32 cellular contexts compared by ENCODE assay signal in the genomic region with DNA sequence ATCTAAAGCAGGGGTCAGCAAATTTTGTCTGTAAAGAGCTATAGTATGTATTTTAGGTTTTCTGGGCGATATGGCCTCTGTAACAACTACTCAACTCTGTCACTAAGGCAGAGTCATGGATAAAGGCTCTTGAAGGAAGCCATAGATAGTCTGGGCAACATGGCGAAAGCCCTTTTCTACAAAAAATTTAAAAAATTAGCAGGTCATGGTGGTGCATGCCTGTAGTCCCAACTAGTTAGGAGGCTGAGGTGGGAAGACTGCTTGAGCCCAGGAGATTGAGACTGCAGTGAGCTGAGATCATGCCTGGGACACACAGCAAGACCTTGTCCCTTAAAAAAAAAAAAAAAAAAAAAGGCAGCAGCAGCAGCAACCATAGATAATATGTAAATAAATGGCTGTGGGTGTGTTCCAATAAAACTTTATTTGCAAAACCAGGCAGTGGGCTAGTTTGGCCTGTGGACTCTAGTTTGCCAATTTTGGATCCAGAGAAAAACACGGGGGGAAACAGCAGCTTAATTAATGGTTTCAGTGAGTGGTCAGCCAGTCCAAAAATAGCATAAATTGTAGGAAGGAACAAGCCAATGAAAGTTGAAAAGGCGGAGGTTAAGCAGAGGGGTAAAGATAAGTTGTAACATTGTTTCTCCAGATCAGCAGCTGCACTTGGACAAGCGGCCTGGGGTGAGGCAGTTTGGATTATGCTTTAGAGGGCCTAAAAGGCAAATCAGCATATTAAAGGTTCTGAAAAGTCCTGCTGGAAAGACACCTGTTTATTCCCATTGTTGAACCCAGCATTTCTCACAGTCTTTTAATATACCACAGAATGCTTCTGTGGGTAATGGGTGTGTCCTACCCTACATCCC.
DNase-seq lines count a peak whose midpoint lies in the region; ATAC-seq, FAIRE-seq and TF ChIP-seq lines count a peak whose summit lies in the region.
"Had no signal": no experiment of that assay in that cellular context is flagged by ENCODE, and none has a peak within 500 bp of the region (broad histone marks: within the 10 kb centered on the region; RNA-seq: fewer than 3 reads in every experiment).

No MANE protein-coding gene starts in this region.

- no peak overlapping the region for H3K56ac ChIP-seq in H9 (ENCODE audit: insufficient read length, low read depth, low read length)

- peak overlapping the region; percentile 60 to 95 (median 65); a peak in 6 of 7 replicates for H3K27ac Mint-ChIP-seq in H9
- no peak overlapping the region for H3K27ac Mint-ChIP-seq in activated naive CD4-positive, alpha-beta T cell treated with anti-CD3 and anti-CD28 coated beads, Interleukin-2, amount 50 U/mL, for 72 hours
- H3K27ac Mint-ChIP-seq: activated CD8-positive, alpha-beta T cell treated with anti-CD3 and anti-CD28 coated beads, Interleukin-2, amount 10 ng/mL, durations not matched to agents 7 days and 5 days; activated naive CD4-positive, alpha-beta T cell treated with anti-CD3 and anti-CD28 coated beads, Interleukin-2, amount 50 U/mL, for 24 hours; effector memory CD8-positive, alpha-beta T cell had no signal

- H4K5ac ChIP-seq in H9 (ENCODE audit: insufficient read length, low read depth, low read length) = no peak overlapping the region

- peaks cover 2% of the 10 kb centered on the region; the same call in 1 of the 2 replicates for H3K4me1 ChIP-seq in H9 (ENCODE audit: insufficient read depth, low read length)
- H3K4me1 ChIP-seq in HepG2 (ENCODE audit: insufficient read depth, low read length) = peaks cover 29% of the 10 kb centered on the region
- H3K4me1 ChIP-seq in trophoblast cell (ENCODE audit: control insufficient read depth in 1 of 2, insufficient read depth in 2 of 2, low read length in 2 of 2) = peaks cover 0 to 6% of the 10 kb centered on the region in 2 experiments
- no peaks in the 10 kb centered on the region for H3K4me1 ChIP-seq in GM23248 (ENCODE audit: insufficient read depth)

- no peak overlapping the region for H2AK5ac ChIP-seq in H9 (ENCODE audit: insufficient read length, low read length)
- no peak overlapping the region for H2AK5ac ChIP-seq in trophoblast cell (ENCODE audit: low read length)

- H3K4ac ChIP-seq in H9 (ENCODE audit: low read depth, low read length) = no peak overlapping the region
- H3K4ac ChIP-seq in trophoblast cell (ENCODE audit: low read depth, low read length) = no peak overlapping the region

- H3K9me3 ChIP-seq in H9 (ENCODE audit: control insufficient read depth, low read depth, low read length) (no peaks in the 10 kb centered on the region), HepG2 (ENCODE audit: low read length) (no peaks in the 10 kb centered on the region), trophoblast cell (ENCODE audit: insufficient read depth, low read depth, low read length) (peaks cover 4% of the 10 kb centered on the region), GM23248 (ENCODE audit: low read depth) (no peaks in the 10 kb centered on the region)
- H3K9me3 ChIP-seq: BLaER1, MG63, stomach, thyroid gland had no signal

- no peaks in the 10 kb centered on the region for H3K79me2 ChIP-seq in H9 (ENCODE audit: insufficient read depth, low read length)
- H3K79me2 ChIP-seq in HepG2 (ENCODE audit: insufficient read depth, low read length) = no peaks in the 10 kb centered on the region
- H3K79me2 ChIP-seq in trophoblast cell (ENCODE audit: control insufficient read depth, insufficient read depth, low read length, poor library complexity) = no peaks in the 10 kb centered on the region
- no peaks in the 10 kb centered on the region for H3K79me2 ChIP-seq in GM23248 (ENCODE audit: insufficient read depth)

- H3K4me2 ChIP-seq in H9 (ENCODE audit: insufficient read depth, insufficient read length, low read length) = no peak overlapping the region
- H3K4me2 ChIP-seq in HepG2 (ENCODE audit: low read depth, low read length) = no peak overlapping the region
- no peak overlapping the region for H3K4me2 ChIP-seq in trophoblast cell (ENCODE audit: low read length)
- no peak overlapping the region for H3K4me2 ChIP-seq in GM23248 (ENCODE audit: unreplicated experiment)
- H3K4me2 ChIP-seq: BLaER1 had no signal

- no peaks in the 10 kb centered on the region; a peak in 1 of 5 replicates for H3K36me3 ChIP-seq in HepG2 (replicated peaks in 1 of 2; ENCODE audit: control insufficient read depth in 1 of 2, insufficient read depth in 2 of 2, low read length in 2 of 2)
- H3K36me3 ChIP-seq in trophoblast cell (ENCODE audit: control insufficient read depth in 1 of 2, insufficient read depth in 2 of 2, low read length in 2 of 2) = no peaks in the 10 kb centered on the region
- H3K36me3 ChIP-seq in GM23248 (ENCODE audit: low read depth) = no peaks in the 10 kb centered on the region
- H3K36me3 ChIP-seq: BLaER1, brain microvascular endothelial cell, MG63, thyroid gland had no signal

- H2BK20ac ChIP-seq in H9 (ENCODE audit: low read depth, low read length, poor library complexity, severe bottlenecking) = no peak overlapping the region

- no peaks in the 10 kb centered on the region for H3F3A ChIP-seq in GM23248 (ENCODE audit: insufficient read depth)

- H3T11ph ChIP-seq in H9 (ENCODE audit: low read length) = no peak overlapping the region

- intact Hi-C loops in HepG2 (cut with micrococcal nuclease; ENCODE audit: unreplicated experiment) = no loop called here

- ATAC-seq in HepG2 = no peak
- ATAC-seq in activated naive CD4-positive, alpha-beta T cell treated with anti-CD3 and anti-CD28 coated beads, Interleukin-2, amount 50 U/mL, for 72 hours = no peak
- ATAC-seq: activated CD8-positive, alpha-beta T cell treated with anti-CD3 and anti-CD28 coated beads, Interleukin-2, amount 10 ng/mL, durations not matched to agents 7 days and 5 days; effector memory CD8-positive, alpha-beta T cell; sciatic nerve had no signal

- no peaks in the 10 kb centered on the region for H3K9me2 ChIP-seq in GM23248 (ENCODE audit: insufficient read depth)

- no peak overlapping the region for H2BK15ac ChIP-seq in H9 (ENCODE audit: low read depth, low read length)

- H3K4me3 ChIP-seq in HepG2 (replicated peaks in 1 of 3; ENCODE audit: insufficient read depth in 1 of 3, low read depth in 2 of 3, low read length in 3 of 3) (no peak overlapping the region), trophoblast cell (ENCODE audit: low read depth, low read length) (no peak overlapping the region), GM23248 (no peak overlapping the region)
- H3K4me3 ChIP-seq: BLaER1, MG63, stomach, thyroid gland had no signal

- no peak for TF ChIP-seq RAD21 in HepG2 (CRISPR knock-in tag; IDR thresholded peaks at IDR 0.05)

- POLR2A ChIA-PET in HepG2 (lab: Yijun Ruan, JAX) = no interaction called here

- no peak for TF ChIP-seq POLR2A in HepG2 (IDR thresholded peaks at IDR 0.05; ENCODE audit: insufficient read depth in 1 of 2, low read depth in 2 of 2, low read length in 2 of 2)

- H3K4me1 Mint-ChIP-seq in H9 = peaks cover 42 to 46% of the 10 kb centered on the region in 2 experiments
- H3K4me1 Mint-ChIP-seq: activated naive CD4-positive, alpha-beta T cell treated with anti-CD3 and anti-CD28 coated beads, Interleukin-2, amount 50 U/mL, for 24 hours had no signal

- in situ Hi-C loops in HepG2 (cut with HindIII; ENCODE audit: extremely low pct_ligation_motif_present, low pct_unique_long_range_greater_than_20kb) (no loop called here), GM23248 (cut with MboI) (no loop called here)

- H3K14ac ChIP-seq in H9 (ENCODE audit: insufficient read depth, low read length) (no peak overlapping the region), trophoblast cell (ENCODE audit: low read length) (no peak overlapping the region)

- CTCF ChIA-PET in HepG2 (lab: Yijun Ruan, JAX; ENCODE audit: low intra/inter-chr PET ratio, low total read pairs) = no interaction called here

- H4K12ac ChIP-seq in trophoblast cell (ENCODE audit: low read depth, low read length) = no peak overlapping the region

- H2BK12ac ChIP-seq in H9 (ENCODE audit: insufficient read length, low read depth, low read length) (no peak overlapping the region), trophoblast cell (ENCODE audit: low read length) (no peak overlapping the region)

- H4K91ac ChIP-seq in H9 (ENCODE audit: insufficient read length, low read depth, low read length) = no peak overlapping the region
- no peak overlapping the region for H4K91ac ChIP-seq in trophoblast cell (ENCODE audit: low read depth, low read length)

- TF ChIP-seq CTCF in H9 (conservative IDR thresholded peaks at IDR 0.05) (no peak), VCaP (conservative IDR thresholded peaks at IDR 0.05) (no peak), HepG2 (CRISPR knock-in tag; IDR thresholded peaks at IDR 0.05) (no peak)

- no peaks in the 10 kb centered on the region for H3K27me3 Mint-ChIP-seq in H9 (ENCODE audit: low read depth)

- H3K36me3 Mint-ChIP-seq in H9 (ENCODE audit: insufficient read depth in 1 of 3, low read depth in 3 of 3) = peaks cover 10 to 18% (median 13%) of the 10 kb centered on the region in 3 experiments
- H3K36me3 Mint-ChIP-seq in activated naive CD4-positive, alpha-beta T cell treated with anti-CD3 and anti-CD28 coated beads, Interleukin-2, amount 50 U/mL, for 72 hours = no peaks in the 10 kb centered on the region
- H3K36me3 Mint-ChIP-seq: activated naive CD4-positive, alpha-beta T cell treated with anti-CD3 and anti-CD28 coated beads, Interleukin-2, amount 50 U/mL, for 24 hours had no signal

- H2BK5ac ChIP-seq in H9 (ENCODE audit: insufficient read length, low read length) (no peak overlapping the region), trophoblast cell (ENCODE audit: low read depth, low read length, poor library complexity) (no peak overlapping the region)

- no peaks in the 10 kb centered on the region for H4K20me1 ChIP-seq in H9 (ENCODE audit: control insufficient read depth, insufficient read depth, insufficient read length)
- no peaks in the 10 kb centered on the region for H4K20me1 ChIP-seq in HepG2 (ENCODE audit: insufficient read depth, low read length)
- H4K20me1 ChIP-seq in GM23248 (ENCODE audit: insufficient read depth) = no peaks in the 10 kb centered on the region
- H4K20me1 ChIP-seq: BLaER1 had no signal

- H3K9me3 Mint-ChIP-seq in H9 = peaks cover 6 to 7% of the 10 kb centered on the region in 2 experiments; a peak in 4 of 5 replicates
- no peaks in the 10 kb centered on the region for H3K9me3 Mint-ChIP-seq in activated naive CD4-positive, alpha-beta T cell treated with anti-CD3 and anti-CD28 coated beads, Interleukin-2, amount 50 U/mL, for 72 hours
- H3K9me3 Mint-ChIP-seq: activated naive CD4-positive, alpha-beta T cell treated with anti-CD3 and anti-CD28 coated beads, Interleukin-2, amount 50 U/mL, for 24 hours; effector memory CD8-positive, alpha-beta T cell had no signal

- no TSS peak for BruUV-seq in HepG2 (replicated peaks; lab: Mats Ljungman, UMichigan)

- no peak overlapping the region for H2BK120ac ChIP-seq in H9 (ENCODE audit: low read depth, low read length, poor library complexity, severe bottlenecking)
- H2BK120ac ChIP-seq in trophoblast cell (ENCODE audit: insufficient read depth, low read length, poor library complexity) = no peak overlapping the region

- H3K4me3 Mint-ChIP-seq in H9 = no peak overlapping the region
- H3K4me3 Mint-ChIP-seq: activated CD8-positive, alpha-beta T cell treated with anti-CD3 and anti-CD28 coated beads, Interleukin-2, amount 10 ng/mL, durations not matched to agents 7 days and 5 days; activated naive CD4-positive, alpha-beta T cell treated with anti-CD3 and anti-CD28 coated beads, Interleukin-2, amount 50 U/mL, for 24 hours; effector memory CD8-positive, alpha-beta T cell had no signal

- H3K9ac ChIP-seq in H9 (ENCODE audit: extremely low read depth, insufficient read length, low read length) = no peak overlapping the region
- H3K9ac ChIP-seq in HepG2 (ENCODE audit: insufficient read depth, low read depth, low read length) = no peak overlapping the region
- H3K9ac ChIP-seq in trophoblast cell (ENCODE audit: low read length) = no peak overlapping the region
- H3K9ac ChIP-seq in GM23248 = no peak overlapping the region
- H3K9ac ChIP-seq: BLaER1 had no signal

- WGBS in H9 (ENCODE audit: extremely low coverage, insufficient read length, low lambda C conversion rate) = no CpG with 5 or more reads among the region's 5 CpGs
- WGBS in HepG2 (ENCODE audit: low lambda C conversion rate) = 91% methylated on average over 5 of the region's 5 CpGs
- WGBS in trophoblast cell (ENCODE audit: extremely low coverage, insufficient coverage, insufficient read length) = no CpG with 5 or more reads among the region's 5 CpGs
- 50 to 51% methylated on average over 5 of the region's 5 CpGs for whole genome bisulfite sequencing in GM23248 (ENCODE audit: low coverage in 1 of 2, low lambda C conversion rate in 2 of 2, missing lambda C conversion rate in 2 of 2), 2 experiments

- no peak overlapping the region for H4K8ac ChIP-seq in H9 (replicated peaks; ENCODE audit: insufficient read length, low read depth, low read length)
- no peak overlapping the region for H4K8ac ChIP-seq in trophoblast cell (ENCODE audit: low read depth, low read length)

- TF ChIP-seq EP300 in HepG2 (IDR thresholded peaks at IDR 0.05; ENCODE audit: low read depth in 2 of 2, low read length in 2 of 2) (no peak), HepG2 (CRISPR knock-in tag; IDR thresholded peaks at IDR 0.05; ENCODE audit: borderline replicate concordance) (no peak)

- FAIRE-seq in HepG2 (lab: Jason Lieb, UNC) = no peak
- FAIRE-seq: GM18507, H54 had no signal

- H3K23ac ChIP-seq in H9 (ENCODE audit: insufficient read length, low read depth, low read length) (no peak overlapping the region), trophoblast cell (ENCODE audit: low read length) (no peak overlapping the region)

- H3K27me3 ChIP-seq in H9 (ENCODE audit: insufficient read depth, low read length) (no peaks in the 10 kb centered on the region), HepG2 (ENCODE audit: control insufficient read depth in 1 of 2, insufficient read depth in 2 of 2, low read length in 2 of 2) (no peaks in the 10 kb centered on the region), trophoblast cell (ENCODE audit: insufficient read depth, low read length) (no peaks in the 10 kb centered on the region), GM23248 (replicated peaks; ENCODE audit: insufficient read depth) (peaks cover 6% of the 10 kb centered on the region; the same call in 1 of the 2 replicates)
- H3K27me3 ChIP-seq: BLaER1, brain microvascular endothelial cell, MG63, stomach, thyroid gland had no signal

- H2AFZ ChIP-seq in H9 (ENCODE audit: low read length) = no peak overlapping the region
- no peak overlapping the region for H2AFZ ChIP-seq in HepG2 (ENCODE audit: low read length)
- H2AFZ ChIP-seq in trophoblast cell (ENCODE audit: insufficient read depth, low read length, poor library complexity) = no peak overlapping the region
- no peak overlapping the region for H2AFZ ChIP-seq in GM23248

- H3K79me1 ChIP-seq in H9 (ENCODE audit: insufficient read depth, low read depth, low read length, poor library complexity, severe bottlenecking) = no peaks in the 10 kb centered on the region
- no peaks in the 10 kb centered on the region for H3K79me1 ChIP-seq in trophoblast cell (ENCODE audit: low read length)

- H3K27ac ChIP-seq in H9 (ENCODE audit: insufficient read length, low read depth, low read length) (no peak overlapping the region), VCaP (peak overlapping the region; percentile 73), HepG2 (ENCODE audit: extremely low read length, insufficient read depth, low read length) (no peak overlapping the region), trophoblast cell (ENCODE audit: low read depth, low read length) (no peak overlapping the region), GM23248 (no peak overlapping the region)
- H3K27ac ChIP-seq: BLaER1, brain microvascular endothelial cell had no signal

- no peaks in the 10 kb centered on the region for H3K23me2 ChIP-seq in H9 (ENCODE audit: insufficient read length, low read depth, low read length, poor library complexity, severe bottlenecking)

- DNase-seq in H9 (no peak), HepG2 (ENCODE audit: low spot score) (no peak), trophoblast cell (peak; percentile 67 to 84), cerebellum (ENCODE audit: low spot score) (no peak), GM23248 (no peak)
- no peak for DNase-seq in activated naive CD4-positive, alpha-beta T cell treated with anti-CD3 and anti-CD28 coated beads, Interleukin-2, amount 50 U/mL, for 72 hours (ENCODE audit: low spot score in 2 of 2)
- DNase-seq in activated CD4-positive, alpha-beta T cell treated with anti-CD3 and anti-CD28 coated beads for 4 hours = no peak
- DNase-seq: activated CD8-positive, alpha-beta T cell treated with anti-CD3 and anti-CD28 coated beads, Interleukin-2, amount 10 ng/mL, durations not matched to agents 7 days and 5 days; amygdala; brain microvascular endothelial cell; effector memory CD8-positive, alpha-beta T cell; EL; glutamatergic neuron; islet precursor cell; KG1; MG63; NCI-H1105 treated with DMSO at 0.1 percent for 48 hours; NCI-H1930; NCI-H524 treated with DMSO at 0.1 percent for 48 hours; OCI-M1; posterior cingulate gyrus; stimulated activated CD4-positive, alpha-beta T cell treated with anti-CD3 and anti-CD28 coated beads, Interleukin-12 subunit alpha, Interleukin-12 subunit beta, amount 100 ng/mL, for 4 hours; stimulated activated CD4-positive, alpha-beta T cell treated with anti-CD3 and anti-CD28 coated beads, Interleukin-2, amount 100 ng/mL, for 48 hours; stomach; T-helper 2 cell; thyroid gland had no signal

- H3K18ac ChIP-seq in H9 (ENCODE audit: insufficient read length, low read depth, low read length) (no peak overlapping the region), trophoblast cell (ENCODE audit: low read length) (no peak overlapping the region)

Comparison
In these comparisons a context has a peak if more than half of its experiments do, and no peak if none do; other contexts are left out.
1. DNase-seq: peak in trophoblast cell (2 of 2); none in H9 (single experiment), HepG2 (single experiment), activated naive CD4-positive, alpha-beta T cell treated with anti-CD3 and anti-CD28 coated beads, Interleukin-2, amount 50 U/mL, for 72 hours (0 of 2), cerebellum (single experiment), activated CD4-positive, alpha-beta T cell treated with anti-CD3 and anti-CD28 coated beads for 4 hours (0 of 2) and GM23248 (single experiment).
2. H3K27ac Mint-ChIP-seq: peak in H9 (3 of 3); none in activated naive CD4-positive, alpha-beta T cell treated with anti-CD3 and anti-CD28 coated beads, Interleukin-2, amount 50 U/mL, for 72 hours (0 of 2).